In the genomic region with DNA sequence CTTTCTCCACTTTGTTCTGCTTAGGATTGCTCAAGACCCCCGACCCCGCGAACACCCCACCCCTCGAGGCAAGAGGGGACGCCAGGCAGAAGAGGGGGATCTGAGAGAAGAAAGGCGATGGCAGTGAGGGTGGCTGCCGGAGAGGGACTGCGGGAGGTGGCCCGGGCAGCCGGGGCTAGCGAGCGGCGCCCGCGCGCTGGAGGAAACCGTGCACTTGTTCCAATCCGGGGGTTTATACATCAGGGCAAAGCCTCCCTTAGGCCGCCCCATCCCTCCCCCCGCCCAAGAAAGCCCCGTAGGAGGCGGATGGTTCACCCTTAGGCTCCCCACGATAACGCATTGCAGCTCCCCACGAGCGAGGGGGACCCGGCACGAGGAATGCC, we compare ENCODE assay signal across 9 cellular contexts. TPM values are rescaled to one million over a fixed set of nuclear protein-coding genes. Genes with fewer than 3 reads are reported as not detected.
A peak's percentile ranks its signal among the peaks of the same experiment; 100 is the strongest.
DNase-seq lines count a peak whose midpoint lies in the region; ATAC-seq and TF ChIP-seq lines count a peak whose summit lies in the region.
"Had no signal": no experiment of that assay in that cellular context is flagged by ENCODE, and none has a peak within 500 bp of the region (broad histone marks: within the 10 kb centered on the region; RNA-seq: fewer than 3 reads in every experiment).

No MANE protein-coding gene starts in this region.

- intact Hi-C loops in left colon (cut with DNase I, micrococcal nuclease), result no loop called here

- DNase-seq in NCI-H2171 treated with DMSO at 0.1 percent for 48 hours (lab: John Stamatoyannopoulos, UW) (peak; percentile 6), NCI-H2171 (lab: John Stamatoyannopoulos, UW) (no peak), brain microvascular endothelial cell (no peak), left colon (no peak), UCSD-AML1 (lab: John Stamatoyannopoulos, UW; ENCODE audit: unreplicated experiment) (no peak)

- 1% methylated on average over 28 of the region's 28 CpGs for WGBS in thymus

- H3K36me3 ChIP-seq in brain microvascular endothelial cell (replicated peaks), result no peaks in the 10 kb centered on the region
- H3K36me3 ChIP-seq in thymus (ENCODE audit: control insufficient read depth, insufficient read depth), result no peaks in the 10 kb centered on the region

- H3K27me3 ChIP-seq in brain microvascular endothelial cell (replicated peaks), result no peaks in the 10 kb centered on the region
- H3K27me3 ChIP-seq in thymus (ENCODE audit: control insufficient read depth, insufficient read depth), result peaks cover 30% of the 10 kb centered on the region

- H3K27ac ChIP-seq in brain microvascular endothelial cell (no peak overlapping the region), thymus (ENCODE audit: low read depth) (no peak overlapping the region)
- H3K27ac ChIP-seq: C4-2B had no signal

- H3K4me3 ChIP-seq in brain microvascular endothelial cell (ENCODE audit: low read depth, low read length) (peak overlapping the region; percentile 55), thymus (ENCODE audit: low read length) (peak overlapping the region; percentile 23)

- H3K9me3 ChIP-seq in thymus (ENCODE audit: control insufficient read depth), result no peaks in the 10 kb centered on the region

- in situ Hi-C loops in brain microvascular endothelial cell (cut with HindIII; ENCODE audit: low pct_ligation_motif_present, low sequenced_read_pairs), result no loop called here

- no peak for TF ChIP-seq CTCF in brain microvascular endothelial cell (IDR thresholded peaks at IDR 0.05; ENCODE audit: low read depth, low read length, missing control alignments)

- no peaks in the 10 kb centered on the region for H3K4me1 ChIP-seq in thymus (ENCODE audit: control insufficient read depth, insufficient read depth, low read length)

- peak; percentile 42 for ATAC-seq in left colon
- ATAC-seq in HG02610 (IDR thresholded peaks at IDR 0.05; ENCODE audit: unreplicated experiment), result no peak
- ATAC-seq in GM21515 (IDR thresholded peaks at IDR 0.05; ENCODE audit: unreplicated experiment), result no peak

RNA-seq across cellular contexts. Expression of gene ERC2, which starts 0.5 kb away (rescaled TPM):
- under 1 TPM in 1 of 2 donors, not detected in 1; 0.14 TPM for total RNA-seq in left colon
- 0.50 TPM for polyA plus RNA-seq in thymus
